ENCODE assay signal across 22 cellular contexts in the genomic region with DNA sequence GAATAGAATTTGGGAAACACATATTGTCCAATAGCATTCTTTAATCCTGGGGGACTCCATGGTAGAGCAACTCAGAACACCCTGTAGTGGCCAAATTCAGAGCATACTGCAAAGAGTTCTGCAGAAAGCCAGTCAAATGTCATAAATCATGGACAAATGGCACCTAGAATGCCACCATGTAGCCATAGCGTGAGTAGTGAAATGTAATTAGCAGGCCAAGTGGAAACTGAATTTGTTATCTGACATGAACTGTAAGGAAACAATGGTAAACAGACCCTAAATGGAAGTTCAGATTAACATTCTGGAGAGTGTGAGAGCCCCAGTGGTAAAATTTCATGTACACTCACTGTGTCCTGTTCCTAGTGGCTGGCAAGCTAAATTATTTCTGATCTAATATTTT.
"Had no signal": no experiment of that assay in that cellular context is flagged by ENCODE, and none has a peak within 500 bp of the region (broad histone marks: within the 10 kb centered on the region; RNA-seq: fewer than 3 reads in every experiment).

No MANE protein-coding gene starts in this region.

- H3K9me3 Mint-ChIP-seq: dendritic cell treated with granulocyte-macrophage colony-stimulating factor and Interleukin-4, amounts not matched to agents 40 ng/mL and 50 ng/mL, for 4 days; endodermal cell; mesothelial cell of epicardium; naive B cell; natural killer cell treated with Interleukin-12 subunit alpha and Interleukin-12 subunit beta and Interleukin-15 and Interleukin-18, amount 100 ng/mL, for 72 hours; neural progenitor cell; stimulated activated effector memory CD8-positive, alpha-beta T cell treated with anti-CD3 and anti-CD28 coated beads, Interleukin-12 subunit alpha, Interleukin-12 subunit beta, amount 100 ng/mL, for 72 hours had no signal

- DNase-seq: effector CD8-positive, alpha-beta T cell; endodermal cell; foreskin fibroblast; heart left ventricle; hippocampal formation; left cardiac atrium; left lung; mesenchymal stem cell; mucosa of descending colon; naive B cell; stimulated activated CD4-positive, alpha-beta T cell treated with anti-CD3 and anti-CD28 coated beads, Interleukin-12 subunit alpha, Interleukin-12 subunit beta, amount 100 ng/mL, for 4 hours; stimulated activated CD4-positive, alpha-beta T cell treated with anti-CD3 and anti-CD28 coated beads, Interleukin-1b, Interleukin-23, amount 100 ng/mL, for 48 hours; stimulated activated CD4-positive, alpha-beta T cell treated with anti-CD3 and anti-CD28 coated beads, Interleukin-4, amount 100 ng/mL, for 1 hour; stimulated activated naive CD4-positive, alpha-beta T cell treated with Interleukin-2 at 50 U/mL for 16 hours; stomach; thyroid gland; trophoblast cell had no signal

- H3K4me1 Mint-ChIP-seq: endodermal cell; naive B cell; stimulated activated effector memory CD8-positive, alpha-beta T cell treated with anti-CD3 and anti-CD28 coated beads, Interleukin-12 subunit alpha, Interleukin-12 subunit beta, amount 100 ng/mL, for 72 hours had no signal

- H3K4me3 Mint-ChIP-seq: dendritic cell treated with granulocyte-macrophage colony-stimulating factor and Interleukin-4, amounts not matched to agents 40 ng/mL and 50 ng/mL, for 4 days; endodermal cell; mesothelial cell of epicardium; naive B cell; natural killer cell treated with Interleukin-12 subunit alpha and Interleukin-12 subunit beta and Interleukin-15 and Interleukin-18, amount 100 ng/mL, for 72 hours; neural progenitor cell; stimulated activated effector memory CD8-positive, alpha-beta T cell treated with anti-CD3 and anti-CD28 coated beads, Interleukin-12 subunit alpha, Interleukin-12 subunit beta, amount 100 ng/mL, for 72 hours had no signal

- H3K27ac Mint-ChIP-seq: dendritic cell treated with granulocyte-macrophage colony-stimulating factor and Interleukin-4, amounts not matched to agents 40 ng/mL and 50 ng/mL, for 4 days; endodermal cell; mesothelial cell of epicardium; naive B cell; natural killer cell treated with Interleukin-12 subunit alpha and Interleukin-12 subunit beta and Interleukin-15 and Interleukin-18, amount 100 ng/mL, for 72 hours; neural progenitor cell; stimulated activated effector memory CD8-positive, alpha-beta T cell treated with anti-CD3 and anti-CD28 coated beads, Interleukin-12 subunit alpha, Interleukin-12 subunit beta, amount 100 ng/mL, for 72 hours had no signal

- H3K36me3 Mint-ChIP-seq: mesothelial cell of epicardium; naive B cell; natural killer cell treated with Interleukin-12 subunit alpha and Interleukin-12 subunit beta and Interleukin-15 and Interleukin-18, amount 100 ng/mL, for 72 hours; neural progenitor cell; stimulated activated effector memory CD8-positive, alpha-beta T cell treated with anti-CD3 and anti-CD28 coated beads, Interleukin-12 subunit alpha, Interleukin-12 subunit beta, amount 100 ng/mL, for 72 hours had no signal
